ENCODE assay signal across 2 cellular contexts in the genomic region with DNA sequence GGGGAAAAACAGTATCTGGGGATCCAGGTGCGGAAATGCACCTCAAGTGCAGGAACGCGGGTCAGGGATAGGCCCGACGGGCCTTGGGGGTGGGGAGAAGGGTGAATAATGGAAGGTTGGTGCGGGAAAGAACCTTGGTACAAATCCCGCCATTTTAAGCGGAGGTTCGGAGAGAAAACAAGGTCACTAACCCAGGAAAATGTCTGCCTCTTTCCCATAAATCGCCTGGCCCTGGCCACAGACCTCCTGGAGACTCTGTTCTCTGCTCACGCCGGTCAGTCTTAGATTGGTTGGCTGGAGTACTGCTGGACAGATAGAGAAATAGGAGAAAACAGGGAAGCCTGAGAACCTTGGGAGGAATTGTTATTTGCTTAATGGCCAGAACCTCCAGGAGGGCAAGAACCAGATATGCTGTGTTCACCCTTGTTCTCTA.
TF ChIP-seq lines count a peak whose summit lies in the region.

No MANE protein-coding gene starts in this region.

TF ChIP-seq in GM12878, 131 proteins besides CTCF, POLR2A, EP300 and RAD21:
- no peak for TF ChIP-seq HDAC2 (IDR thresholded peaks at IDR 0.05)
- TF ChIP-seq YBX1 (IDR thresholded peaks at IDR 0.05) = no peak
- no peak for TF ChIP-seq ZZZ3 (IDR thresholded peaks at IDR 0.05; ENCODE audit: control insufficient read depth, insufficient read length, low read depth)
- 0 out of 2 replicates have a peak, but pooled peaks have one; percentile 48 for TF ChIP-seq YY1 (IDR thresholded peaks at IDR 0.05; ENCODE audit: low read depth, low read length)
- no peak for TF ChIP-seq STAT3 (IDR thresholded peaks at IDR 0.05; ENCODE audit: low read depth, low read length)

TF ChIP-seq in HepG2, 621 proteins besides CTCF, POLR2A, EP300 and RAD21:
- TF ChIP-seq ZNF33B (CRISPR knock-in tag; IDR thresholded peaks at IDR 0.05) (no peak), JUND (CRISPR knock-in tag; IDR thresholded peaks at IDR 0.05) (no peak), PAX8 (CRISPR knock-in tag; IDR thresholded peaks at IDR 0.05; ENCODE audit: borderline replicate concordance) (no peak), HES4 (CRISPR knock-in tag; IDR thresholded peaks at IDR 0.05; ENCODE audit: borderline replicate concordance) (no peak), NR2F6 (IDR thresholded peaks at IDR 0.05) (no peak), NR2F6 (CRISPR knock-in tag; IDR thresholded peaks at IDR 0.05) (no peak), PHF5A (CRISPR knock-in tag; IDR thresholded peaks at IDR 0.05; ENCODE audit: low read depth, unreplicated experiment) (no peak), GATAD1 (CRISPR knock-in tag; IDR thresholded peaks at IDR 0.05) (no peak), GTF3A (CRISPR knock-in tag; conservative IDR thresholded peaks at IDR 0.05) (no peak), CC2D1A (CRISPR knock-in tag; IDR thresholded peaks at IDR 0.05) (no peak), ZNF468 (CRISPR knock-in tag; IDR thresholded peaks at IDR 0.05) (no peak), ZNF296 (CRISPR knock-in tag; conservative IDR thresholded peaks at IDR 0.05) (no peak), PRMT3 (CRISPR knock-in tag; IDR thresholded peaks at IDR 0.05; ENCODE audit: borderline replicate concordance, low read depth) (no peak), NPAS2 (CRISPR knock-in tag; IDR thresholded peaks at IDR 0.05; ENCODE audit: borderline replicate concordance) (no peak), ZNF773 (CRISPR knock-in tag; IDR thresholded peaks at IDR 0.05; ENCODE audit: borderline replicate concordance) (no peak), ZNF12 (CRISPR knock-in tag; IDR thresholded peaks at IDR 0.05) (no peak), FOXC1 (CRISPR knock-in tag; IDR thresholded peaks at IDR 0.05; ENCODE audit: borderline replicate concordance) (no peak), ZSCAN29 (CRISPR knock-in tag; conservative IDR thresholded peaks at IDR 0.05) (no peak)
- TF ChIP-seq, protein P1, sequence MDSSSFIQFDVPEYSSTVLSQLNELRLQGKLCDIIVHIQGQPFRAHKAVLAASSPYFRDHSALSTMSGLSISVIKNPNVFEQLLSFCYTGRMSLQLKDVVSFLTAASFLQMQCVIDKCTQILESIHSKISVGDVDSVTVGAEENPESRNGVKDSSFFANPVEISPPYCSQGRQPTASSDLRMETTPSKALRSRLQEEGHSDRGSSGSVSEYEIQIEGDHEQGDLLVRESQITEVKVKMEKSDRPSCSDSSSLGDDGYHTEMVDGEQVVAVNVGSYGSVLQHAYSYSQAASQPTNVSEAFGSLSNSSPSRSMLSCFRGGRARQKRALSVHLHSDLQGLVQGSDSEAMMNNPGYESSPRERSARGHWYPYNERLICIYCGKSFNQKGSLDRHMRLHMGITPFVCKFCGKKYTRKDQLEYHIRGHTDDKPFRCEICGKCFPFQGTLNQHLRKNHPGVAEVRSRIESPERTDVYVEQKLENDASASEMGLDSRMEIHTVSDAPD (CRISPR knock-in tag; IDR thresholded peaks at IDR 0.05) = 0 out of 2 replicates have a peak, but pooled peaks have one; percentile 1
- TF ChIP-seq, protein P2, sequence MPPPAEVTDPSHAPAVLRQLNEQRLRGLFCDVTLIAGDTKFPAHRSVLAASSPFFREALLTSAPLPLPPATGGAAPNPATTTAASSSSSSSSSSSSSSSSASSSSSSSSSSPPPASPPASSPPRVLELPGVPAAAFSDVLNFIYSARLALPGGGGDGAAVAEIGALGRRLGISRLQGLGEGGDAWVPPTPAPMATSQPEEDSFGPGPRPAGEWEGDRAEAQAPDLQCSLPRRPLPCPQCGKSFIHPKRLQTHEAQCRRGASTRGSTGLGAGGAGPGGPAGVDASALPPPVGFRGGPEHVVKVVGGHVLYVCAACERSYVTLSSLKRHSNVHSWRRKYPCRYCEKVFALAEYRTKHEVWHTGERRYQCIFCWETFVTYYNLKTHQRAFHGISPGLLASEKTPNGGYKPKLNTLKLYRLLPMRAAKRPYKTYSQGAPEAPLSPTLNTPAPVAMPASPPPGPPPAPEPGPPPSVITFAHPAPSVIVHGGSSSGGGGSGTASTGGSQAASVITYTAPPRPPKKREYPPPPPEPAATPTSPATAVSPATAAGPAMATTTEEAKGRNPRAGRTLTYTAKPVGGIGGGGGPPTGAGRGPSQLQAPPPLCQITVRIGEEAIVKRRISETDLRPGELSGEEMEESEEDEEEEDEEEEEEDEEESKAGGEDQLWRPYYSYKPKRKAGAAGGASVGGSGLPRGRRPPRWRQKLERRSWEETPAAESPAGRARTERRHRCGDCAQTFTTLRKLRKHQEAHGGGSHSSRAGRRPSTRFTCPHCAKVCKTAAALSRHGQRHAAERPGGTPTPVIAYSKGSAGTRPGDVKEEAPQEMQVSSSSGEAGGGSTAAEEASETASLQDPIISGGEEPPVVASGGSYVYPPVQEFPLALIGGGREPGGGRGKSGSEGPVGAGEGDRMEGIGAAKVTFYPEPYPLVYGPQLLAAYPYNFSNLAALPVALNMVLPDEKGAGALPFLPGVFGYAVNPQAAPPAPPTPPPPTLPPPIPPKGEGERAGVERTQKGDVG (CRISPR knock-in tag; IDR thresholded peaks at IDR 0.05; ENCODE audit: borderline replicate concordance) = peak; percentile 26; the same call in 1 of the 2 replicates
- TF ChIP-seq, protein P3, sequence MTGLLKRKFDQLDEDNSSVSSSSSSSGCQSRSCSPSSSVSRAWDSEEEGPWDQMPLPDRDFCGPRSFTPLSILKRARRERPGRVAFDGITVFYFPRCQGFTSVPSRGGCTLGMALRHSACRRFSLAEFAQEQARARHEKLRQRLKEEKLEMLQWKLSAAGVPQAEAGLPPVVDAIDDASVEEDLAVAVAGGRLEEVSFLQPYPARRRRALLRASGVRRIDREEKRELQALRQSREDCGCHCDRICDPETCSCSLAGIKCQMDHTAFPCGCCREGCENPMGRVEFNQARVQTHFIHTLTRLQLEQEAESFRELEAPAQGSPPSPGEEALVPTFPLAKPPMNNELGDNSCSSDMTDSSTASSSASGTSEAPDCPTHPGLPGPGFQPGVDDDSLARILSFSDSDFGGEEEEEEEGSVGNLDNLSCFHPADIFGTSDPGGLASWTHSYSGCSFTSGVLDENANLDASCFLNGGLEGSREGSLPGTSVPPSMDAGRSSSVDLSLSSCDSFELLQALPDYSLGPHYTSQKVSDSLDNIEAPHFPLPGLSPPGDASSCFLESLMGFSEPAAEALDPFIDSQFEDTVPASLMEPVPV (CRISPR knock-in tag; IDR thresholded peaks at IDR 0.05) = 0 out of 2 replicates have a peak, but pooled peaks have one; percentile 9
- TF ChIP-seq, protein P4, sequence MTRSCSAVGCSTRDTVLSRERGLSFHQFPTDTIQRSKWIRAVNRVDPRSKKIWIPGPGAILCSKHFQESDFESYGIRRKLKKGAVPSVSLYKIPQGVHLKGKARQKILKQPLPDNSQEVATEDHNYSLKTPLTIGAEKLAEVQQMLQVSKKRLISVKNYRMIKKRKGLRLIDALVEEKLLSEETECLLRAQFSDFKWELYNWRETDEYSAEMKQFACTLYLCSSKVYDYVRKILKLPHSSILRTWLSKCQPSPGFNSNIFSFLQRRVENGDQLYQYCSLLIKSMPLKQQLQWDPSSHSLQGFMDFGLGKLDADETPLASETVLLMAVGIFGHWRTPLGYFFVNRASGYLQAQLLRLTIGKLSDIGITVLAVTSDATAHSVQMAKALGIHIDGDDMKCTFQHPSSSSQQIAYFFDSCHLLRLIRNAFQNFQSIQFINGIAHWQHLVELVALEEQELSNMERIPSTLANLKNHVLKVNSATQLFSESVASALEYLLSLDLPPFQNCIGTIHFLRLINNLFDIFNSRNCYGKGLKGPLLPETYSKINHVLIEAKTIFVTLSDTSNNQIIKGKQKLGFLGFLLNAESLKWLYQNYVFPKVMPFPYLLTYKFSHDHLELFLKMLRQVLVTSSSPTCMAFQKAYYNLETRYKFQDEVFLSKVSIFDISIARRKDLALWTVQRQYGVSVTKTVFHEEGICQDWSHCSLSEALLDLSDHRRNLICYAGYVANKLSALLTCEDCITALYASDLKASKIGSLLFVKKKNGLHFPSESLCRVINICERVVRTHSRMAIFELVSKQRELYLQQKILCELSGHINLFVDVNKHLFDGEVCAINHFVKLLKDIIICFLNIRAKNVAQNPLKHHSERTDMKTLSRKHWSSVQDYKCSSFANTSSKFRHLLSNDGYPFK (CRISPR knock-in tag; IDR thresholded peaks at IDR 0.05; ENCODE audit: borderline replicate concordance) = peak; percentile 9; the same call in 1 of the 2 replicates
